Comparison of ENCODE assay signal across 1 cellular context in genomic region chr5:142713151-142713706, GRCh38.
A peak's percentile ranks its signal among the peaks of the same experiment; 100 is the strongest.
TF ChIP-seq lines count a peak whose summit lies in the region.

No MANE protein-coding gene starts in this region.

TF ChIP-seq in HepG2, 621 proteins besides CTCF, POLR2A, EP300 and RAD21 (continued from another document and continues in another):
- TF ChIP-seq SP5 (CRISPR knock-in tag; IDR thresholded peaks at IDR 0.05; ENCODE audit: borderline replicate concordance, low read depth) (no peak), ZMYM2 (CRISPR knock-in tag; IDR thresholded peaks at IDR 0.05) (no peak), ZFP36L2 (CRISPR knock-in tag; IDR thresholded peaks at IDR 0.05) (0 out of 2 replicates have a peak, but pooled peaks have one; percentile 37), ZNF615 (CRISPR knock-in tag; IDR thresholded peaks at IDR 0.05; ENCODE audit: borderline replicate concordance) (no peak), PBX3 (CRISPR knock-in tag; IDR thresholded peaks at IDR 0.05; ENCODE audit: borderline replicate concordance) (no peak), NFYC (CRISPR knock-in tag; IDR thresholded peaks at IDR 0.05) (no peak), TRIM22 (IDR thresholded peaks at IDR 0.05) (no peak), MXD3 (CRISPR knock-in tag; IDR thresholded peaks at IDR 0.05) (peak; percentile 30; the same call in 1 of the 2 replicates), CREB1 (IDR thresholded peaks at IDR 0.05) (no peak), CREB1 (CRISPR knock-in tag; IDR thresholded peaks at IDR 0.05) (peak; percentile 40; the same call in 1 of the 2 replicates), NAIF1 (CRISPR knock-in tag; IDR thresholded peaks at IDR 0.05; ENCODE audit: borderline replicate concordance) (no peak), ZNF839 (CRISPR knock-in tag; IDR thresholded peaks at IDR 0.05; ENCODE audit: borderline replicate concordance) (no peak), HMG20B (CRISPR knock-in tag; conservative IDR thresholded peaks at IDR 0.05) (peak; percentile 12; the same call in 1 of the 2 replicates), ZNF598 (CRISPR knock-in tag; IDR thresholded peaks at IDR 0.05; ENCODE audit: borderline replicate concordance) (peak; percentile 78; the same call in 1 of the 2 replicates), ZNF30 (CRISPR knock-in tag; IDR thresholded peaks at IDR 0.05) (no peak), ZNF160 (CRISPR knock-in tag; IDR thresholded peaks at IDR 0.05) (no peak), THAP9 (CRISPR knock-in tag; IDR thresholded peaks at IDR 0.05; ENCODE audit: borderline replicate concordance) (no peak; the same call in 1 of the 2 replicates), ZNF784 (CRISPR knock-in tag; IDR thresholded peaks at IDR 0.05; ENCODE audit: borderline replicate concordance) (no peak), DNMT1 (CRISPR knock-in tag; IDR thresholded peaks at IDR 0.05) (no peak), ARID4A (CRISPR knock-in tag; IDR thresholded peaks at IDR 0.05; ENCODE audit: borderline replicate concordance) (peak; percentile 4; the same call in 1 of the 2 replicates), ZNF280B (CRISPR knock-in tag; IDR thresholded peaks at IDR 0.05; ENCODE audit: borderline replicate concordance) (no peak), ZNF136 (CRISPR knock-in tag; IDR thresholded peaks at IDR 0.05; ENCODE audit: low read depth) (0 out of 2 replicates have a peak, but pooled peaks have one; percentile 16), SRSF4 (IDR thresholded peaks at IDR 0.05; ENCODE audit: low read depth, low read length, poor library complexity, severe bottlenecking) (no peak), FIP1L1 (IDR thresholded peaks at IDR 0.05; ENCODE audit: borderline replicate concordance, insufficient read depth, low read depth, low read length) (no peak), PBX2 (CRISPR knock-in tag; IDR thresholded peaks at IDR 0.05) (no peak), ZBTB33 (CRISPR knock-in tag; IDR thresholded peaks at IDR 0.05) (no peak), SMAD3 (CRISPR knock-in tag; IDR thresholded peaks at IDR 0.05) (peak; percentile 70; the same call in 1 of the 2 replicates), TAF1 (CRISPR knock-in tag; IDR thresholded peaks at IDR 0.05) (no peak), SKI (IDR thresholded peaks at IDR 0.05; ENCODE audit: partially characterized antibody) (no peak), THAP8 (CRISPR knock-in tag; IDR thresholded peaks at IDR 0.05; ENCODE audit: borderline replicate concordance) (no peak), SNAPC4 (CRISPR knock-in tag; IDR thresholded peaks at IDR 0.05) (no peak), SMYD3 (CRISPR knock-in tag; IDR thresholded peaks at IDR 0.05) (no peak)
